Comparison of ENCODE assay signal across 8 cellular contexts in genomic region chr4:41257901-41258300, GRCh38. TPM values are rescaled to one million over a fixed set of nuclear protein-coding genes. Genes with fewer than 3 reads are reported as not detected.
DNase-seq lines count a peak whose midpoint lies in the region; ATAC-seq and TF ChIP-seq lines count a peak whose summit lies in the region.

No MANE protein-coding gene starts in this region.

- no peak for TF ChIP-seq CTCF in testis (IDR thresholded peaks at IDR 0.05)

- H3K27ac ChIP-seq in testis = no peak overlapping the region

- intact Hi-C loops in testis (cut with DNase I; ENCODE audit: low total_unique reads) = no loop called here

- H3K9me3 Mint-ChIP-seq in activated T-cell treated with anti-CD3 and anti-CD28 coated beads, Interleukin-2, amount 50 U/mL, for 24 hours = no peaks in the 10 kb centered on the region
- no peaks in the 10 kb centered on the region for H3K9me3 Mint-ChIP-seq in activated naive CD8-positive, alpha-beta T cell (ENCODE audit: low read depth)
- peaks cover 0 to 13% (median 4%) of the 10 kb centered on the region in 6 donors for H3K9me3 Mint-ChIP-seq in immature natural killer cell

- no peaks in the 10 kb centered on the region for H3K36me3 ChIP-seq in testis (ENCODE audit: low read depth, missing control alignments)

- H3K4me3 Mint-ChIP-seq in activated T-cell treated with anti-CD3 and anti-CD28 coated beads, Interleukin-2, amount 50 U/mL, for 24 hours = peak overlapping the region; percentile 58
- H3K4me3 Mint-ChIP-seq in activated naive CD8-positive, alpha-beta T cell = peak overlapping the region; percentile 86
- peak overlapping the region; percentile 4 to 68 (median 57) for H3K4me3 Mint-ChIP-seq in immature natural killer cell

- peaks cover 5% of the 10 kb centered on the region for H3K4me1 ChIP-seq in testis

- WGBS in testis, 2 donors = 35 to 43% methylated on average over 11 of the region's 11 CpGs

- ATAC-seq in GM18861 (IDR thresholded peaks at IDR 0.05; ENCODE audit: unreplicated experiment) = no peak
- no peak for ATAC-seq in HG03159 (IDR thresholded peaks at IDR 0.05; ENCODE audit: unreplicated experiment)

- no peaks in the 10 kb centered on the region for H3K27me3 ChIP-seq in testis

- no peak for DNase-seq in activated T-cell treated with anti-CD3 and anti-CD28 coated beads, Interleukin-2, amount 50 U/mL, for 24 hours
- no peak for DNase-seq in activated T-cell treated with anti-CD3 and anti-CD28 coated beads, Interleukin-2, amount 50 U/mL, for 48 hours
- DNase-seq in immature natural killer cell (no peak), testis (no peak), GOT3 (lab: John Stamatoyannopoulos, UW) (no peak)

- peak overlapping the region; percentile 53 to 70 for H3K4me3 ChIP-seq in testis

- H3K27ac Mint-ChIP-seq in activated T-cell treated with anti-CD3 and anti-CD28 coated beads, Interleukin-2, amount 50 U/mL, for 24 hours = peak overlapping the region; percentile 33
- no peak overlapping the region for H3K27ac Mint-ChIP-seq in activated naive CD8-positive, alpha-beta T cell
- H3K27ac Mint-ChIP-seq in immature natural killer cell = no peak overlapping the region

- no peak for TF ChIP-seq POLR2A in testis (IDR thresholded peaks at IDR 0.05)

- H3K4me1 Mint-ChIP-seq in activated T-cell treated with anti-CD3 and anti-CD28 coated beads, Interleukin-2, amount 50 U/mL, for 24 hours (ENCODE audit: low read depth) = peaks cover 7% of the 10 kb centered on the region
- H3K4me1 Mint-ChIP-seq in activated naive CD8-positive, alpha-beta T cell (ENCODE audit: low read depth) = peaks cover 15% of the 10 kb centered on the region
- peaks cover 5 to 6% of the 10 kb centered on the region in 2 donors for H3K4me1 Mint-ChIP-seq in immature natural killer cell

- peaks cover 67% of the 10 kb centered on the region for H3K27me3 Mint-ChIP-seq in activated T-cell treated with anti-CD3 and anti-CD28 coated beads, Interleukin-2, amount 50 U/mL, for 24 hours
- peaks cover 42% of the 10 kb centered on the region for H3K27me3 Mint-ChIP-seq in activated naive CD8-positive, alpha-beta T cell
- H3K27me3 Mint-ChIP-seq in immature natural killer cell (ENCODE audit: low read depth in 3 of 3) = peaks cover 0 to 15% (median 7%) of the 10 kb centered on the region in 3 donors

- H3K36me3 Mint-ChIP-seq in activated T-cell treated with anti-CD3 and anti-CD28 coated beads, Interleukin-2, amount 50 U/mL, for 24 hours (ENCODE audit: low read depth) = no peaks in the 10 kb centered on the region
- no peaks in the 10 kb centered on the region for H3K36me3 Mint-ChIP-seq in activated naive CD8-positive, alpha-beta T cell
- H3K36me3 Mint-ChIP-seq in immature natural killer cell = peaks cover 0 to 4% (median 0%) of the 10 kb centered on the region in 3 donors

- no peaks in the 10 kb centered on the region for H3K9me3 ChIP-seq in testis

RNA-seq across cellular contexts. Expression of gene UCHL1, which starts 1.2 kb away (rescaled TPM):
- polyA plus RNA-seq in immature natural killer cell (not detected), testis (ENCODE audit: insufficient read depth, low read depth, low replicate concordance) (57.4 TPM)
- total RNA-seq in testis = 10 to 100 TPM; 84.2 to 87.5 TPM

RNA-seq across cellular contexts. Expression of gene APBB2, which starts 43.6 kb away (rescaled TPM):
- polyA plus RNA-seq in immature natural killer cell (not detected), testis (ENCODE audit: insufficient read depth, low read depth, low replicate concordance) (19.7 TPM)
- 10 to 100 TPM; 59.8 to 77.9 TPM for total RNA-seq in testis

Comparison
In these comparisons a context has a peak if more than half of its experiments do, and no peak if none do; other contexts are left out.
1. RNA of gene UCHL1, which starts 1.2 kb away (polyA plus RNA-seq): 57.4 TPM in testis (single experiment); not detected in immature natural killer cell; every median in the first group is over 10 times any median in the second.
2. RNA of gene APBB2, which starts 43.6 kb away (polyA plus RNA-seq): 19.7 TPM in testis (single experiment); not detected in immature natural killer cell; every median in the first group is over 10 times any median in the second.
3. Peak in every context shown above with its lines, with median percentiles within 50 percentile points of each other: H3K4me3 Mint-ChIP-seq.